ENCODE assay signal across 23 cellular contexts in genomic region chr18:5253910-5254309, GRCh38. TPM values are rescaled to one million over a fixed set of nuclear protein-coding genes. Genes with fewer than 3 reads are reported as not detected.
"Had no signal": no experiment of that assay in that cellular context is flagged by ENCODE, and none has a peak within 500 bp of the region (broad histone marks: within the 10 kb centered on the region; RNA-seq: fewer than 3 reads in every experiment).

No MANE protein-coding gene starts in this region.

- H3K27me3 ChIP-seq: adrenal gland, body of pancreas, thyroid gland, uterus had no signal

- ATAC-seq: activated CD8-positive, alpha-beta T cell treated with anti-CD3 and anti-CD28 coated beads, Interleukin-2, amount 10 ng/mL, durations not matched to agents 7 days and 5 days; body of pancreas; natural killer cell treated with Interleukin-12 subunit alpha and Interleukin-12 subunit beta and Interleukin-15 and Interleukin-18, amount 100 ng/mL, for 72 hours; stimulated activated naive B cell treated with anti-CD40 and anti-IgM and Interleukin-4, amounts not matched to agents 10 μg/mL and 1 μg/mL and 100 μg/mL, for 72 hours had no signal

- DNase-seq: activated B cell treated with CpG ODN at 0.5 μM for 24 hours; activated CD4-positive, alpha-beta T cell treated with anti-CD3 and anti-CD28 coated beads for 48 hours; activated CD8-positive, alpha-beta memory T cell treated with anti-CD3 and anti-CD28 coated beads, Interleukin-2, amount 50 U/mL, for 4 hours; activated CD8-positive, alpha-beta T cell treated with anti-CD3 and anti-CD28 coated beads, Interleukin-2, amount 10 ng/mL, durations not matched to agents 7 days and 5 days; activated effector memory CD4-positive, alpha-beta T cell treated with anti-CD3 and anti-CD28 coated beads, Interleukin-2, amount 50 U/mL, for 16 hours; activated T-cell treated with anti-CD3 and anti-CD28 coated beads, Interleukin-2, amount 50 U/mL, for 48 hours; adrenal gland; body of pancreas; central memory CD4-positive, alpha-beta T cell; hippocampal formation; mesendoderm; posterior cingulate gyrus; stimulated activated CD4-positive, alpha-beta T cell treated with anti-CD3 and anti-CD28 coated beads, Interleukin-15, amount 100 ng/mL, for 24 hours; stimulated activated CD4-positive, alpha-beta T cell treated with anti-CD3 and anti-CD28 coated beads, Interleukin-4, amount 100 ng/mL, for 1 hour; stimulated activated naive B cell treated with anti-CD40 and anti-IgM and Interleukin-4, amounts not matched to agents 10 μg/mL and 1 μg/mL and 100 μg/mL, for 72 hours; T-helper 2 cell; thyroid gland; uterus had no signal

- H3K4me3 ChIP-seq: adrenal gland, body of pancreas, thyroid gland, uterus had no signal

- H3K4me1 Mint-ChIP-seq: activated B cell treated with CpG ODN at 0.5 μM for 24 hours; activated naive CD4-positive, alpha-beta T cell treated with anti-CD3 and anti-CD28 coated beads, Interleukin-2, amount 50 U/mL, for 24 hours; stimulated activated naive B cell treated with anti-CD40 and anti-IgM and Interleukin-4, amounts not matched to agents 10 μg/mL and 1 μg/mL and 100 μg/mL, for 72 hours had no signal

- H3K27ac Mint-ChIP-seq: activated B cell treated with CpG ODN at 0.5 μM for 24 hours; activated CD8-positive, alpha-beta T cell treated with anti-CD3 and anti-CD28 coated beads, Interleukin-2, amount 10 ng/mL, durations not matched to agents 7 days and 5 days; activated naive CD4-positive, alpha-beta T cell treated with anti-CD3 and anti-CD28 coated beads, Interleukin-2, amount 50 U/mL, for 24 hours; dendritic cell treated with granulocyte-macrophage colony-stimulating factor and Interleukin-4, amounts not matched to agents 40 ng/mL and 50 ng/mL, for 4 days; natural killer cell treated with Interleukin-12 subunit alpha and Interleukin-12 subunit beta and Interleukin-15 and Interleukin-18, amount 100 ng/mL, for 72 hours; stimulated activated naive B cell treated with anti-CD40 and anti-IgM and Interleukin-4, amounts not matched to agents 10 μg/mL and 1 μg/mL and 100 μg/mL, for 72 hours had no signal

- H3K36me3 Mint-ChIP-seq: natural killer cell treated with Interleukin-12 subunit alpha and Interleukin-12 subunit beta and Interleukin-15 and Interleukin-18, amount 100 ng/mL, for 72 hours; stimulated activated naive B cell treated with anti-CD40 and anti-IgM and Interleukin-4, amounts not matched to agents 10 μg/mL and 1 μg/mL and 100 μg/mL, for 72 hours had no signal

- H3K9me3 ChIP-seq: adrenal gland, body of pancreas, thyroid gland, uterus had no signal

- H3K9me3 Mint-ChIP-seq: activated B cell treated with CpG ODN at 0.5 μM for 24 hours; dendritic cell treated with granulocyte-macrophage colony-stimulating factor and Interleukin-4, amounts not matched to agents 40 ng/mL and 50 ng/mL, for 4 days; natural killer cell treated with Interleukin-12 subunit alpha and Interleukin-12 subunit beta and Interleukin-15 and Interleukin-18, amount 100 ng/mL, for 72 hours; stimulated activated naive B cell treated with anti-CD40 and anti-IgM and Interleukin-4, amounts not matched to agents 10 μg/mL and 1 μg/mL and 100 μg/mL, for 72 hours had no signal

- H3K27ac ChIP-seq: adrenal gland, body of pancreas, thyroid gland, uterus had no signal

- H3K36me3 ChIP-seq: adrenal gland, thyroid gland, uterus had no signal

- H3K4me1 ChIP-seq: adrenal gland, body of pancreas, thyroid gland, uterus had no signal

- H3K4me3 Mint-ChIP-seq: activated B cell treated with CpG ODN at 0.5 μM for 24 hours; activated CD8-positive, alpha-beta T cell treated with anti-CD3 and anti-CD28 coated beads, Interleukin-2, amount 10 ng/mL, durations not matched to agents 7 days and 5 days; activated naive CD4-positive, alpha-beta T cell treated with anti-CD3 and anti-CD28 coated beads, Interleukin-2, amount 50 U/mL, for 24 hours; dendritic cell treated with granulocyte-macrophage colony-stimulating factor and Interleukin-4, amounts not matched to agents 40 ng/mL and 50 ng/mL, for 4 days; natural killer cell treated with Interleukin-12 subunit alpha and Interleukin-12 subunit beta and Interleukin-15 and Interleukin-18, amount 100 ng/mL, for 72 hours; stimulated activated naive B cell treated with anti-CD40 and anti-IgM and Interleukin-4, amounts not matched to agents 10 μg/mL and 1 μg/mL and 100 μg/mL, for 72 hours had no signal

RNA-seq across cellular contexts. Expression of gene AKAIN1, which starts 56.9 kb away (rescaled TPM):
- total RNA-seq: activated B cell treated with CpG ODN at 0.5 μM for 24 hours; activated CD8-positive, alpha-beta T cell treated with anti-CD3 and anti-CD28 coated beads, Interleukin-2, amount 10 ng/mL, durations not matched to agents 7 days and 5 days; natural killer cell treated with Interleukin-12 subunit alpha and Interleukin-12 subunit beta and Interleukin-15 and Interleukin-18, amount 100 ng/mL, for 72 hours; skeletal muscle tissue; thyroid gland; uterus had no signal
- polyA plus RNA-seq: esophagus had no signal
